23 cellular contexts compared by ENCODE assay signal in the genomic region with DNA sequence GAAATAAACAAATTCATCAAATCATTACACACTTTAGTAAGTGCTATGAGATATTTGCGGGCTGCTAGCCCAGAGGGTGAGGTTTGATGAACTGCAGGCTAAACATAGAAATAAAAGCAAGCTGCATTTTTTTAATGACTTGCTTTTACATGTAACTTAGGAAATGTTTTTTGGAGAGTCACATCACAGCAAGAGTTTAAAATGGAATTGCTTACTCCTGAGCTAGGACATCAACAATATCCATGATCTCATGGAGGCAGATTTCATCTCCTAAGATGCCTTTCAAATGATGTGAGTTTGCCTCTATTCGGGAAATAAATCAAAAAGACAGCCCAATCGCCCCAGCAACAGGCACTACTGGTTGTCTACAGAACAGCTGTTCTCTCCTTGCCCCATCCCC.
DNase-seq lines count a peak whose midpoint lies in the region; ATAC-seq and TF ChIP-seq lines count a peak whose summit lies in the region.
"Had no signal": no experiment of that assay in that cellular context is flagged by ENCODE, and none has a peak within 500 bp of the region (broad histone marks: within the 10 kb centered on the region; RNA-seq: fewer than 3 reads in every experiment).

No MANE protein-coding gene starts in this region.

- TF ChIP-seq CTCF in foreskin fibroblast (IDR thresholded peaks at IDR 0.05; ENCODE audit: low read depth, low read length) (no peak), transverse colon (IDR thresholded peaks at IDR 0.05) (no peak)

- H3K27me3 Mint-ChIP-seq in T-cell = no peaks in the 10 kb centered on the region
- H3K27me3 Mint-ChIP-seq: activated naive CD4-positive, alpha-beta T cell treated with anti-CD3 and anti-CD28 coated beads, Interleukin-2, amount 10 ng/mL, durations not matched to agents 7 days and 5 days; activated T-cell treated with anti-CD3 and anti-CD28 coated beads, Interleukin-2, amount 50 U/mL, for 24 hours; dendritic cell treated with granulocyte-macrophage colony-stimulating factor and Interleukin-4, amounts not matched to agents 40 ng/mL and 50 ng/mL, for 4 days; naive B cell had no signal

- peaks cover 0 to 11% (median 1%) of the 10 kb centered on the region in 4 donors for H3K4me1 ChIP-seq in transverse colon

- no peak overlapping the region for H3K4me3 Mint-ChIP-seq in T-cell
- H3K4me3 Mint-ChIP-seq: activated naive CD4-positive, alpha-beta T cell treated with anti-CD3 and anti-CD28 coated beads, Interleukin-2, amount 10 ng/mL, durations not matched to agents 7 days and 5 days; dendritic cell treated with granulocyte-macrophage colony-stimulating factor and Interleukin-4, amounts not matched to agents 40 ng/mL and 50 ng/mL, for 4 days; naive B cell had no signal

- H3K27ac ChIP-seq in transverse colon = peak overlapping the region in 3 of 4 donors; percentile 26 to 39 (median 31)
- H3K27ac ChIP-seq: 22Rv1 had no signal

- CTCF ChIA-PET in T-cell (lab: Charles Lee) = no interaction called here

- TF ChIP-seq EP300 in transverse colon (IDR thresholded peaks at IDR 0.05; ENCODE audit: low read depth) = no peak

- POLR2A ChIA-PET in T-cell (lab: Charles Lee) = no interaction called here

- H3K36me3 Mint-ChIP-seq in T-cell = peaks cover 11% of the 10 kb centered on the region

- peaks cover 39 to 45% (median 39%) of the 10 kb centered on the region in 3 donors for H3K4me1 Mint-ChIP-seq in T-cell

- peaks cover 3 to 4% of the 10 kb centered on the region in 2 donors for H3K9me3 ChIP-seq in transverse colon

- H3K36me3 ChIP-seq in transverse colon = no peaks in the 10 kb centered on the region

- peak overlapping the region; percentile 6 to 77 for H3K27ac Mint-ChIP-seq in T-cell

- peak; percentile 29 for DNase-seq in NCI-H82 (lab: John Stamatoyannopoulos, UW)
- DNase-seq in NCI-H82 treated with DMSO at 0.1 percent for 48 hours (lab: John Stamatoyannopoulos, UW; ENCODE audit: unreplicated experiment) = no peak
- no peak for DNase-seq in T-cell
- peak; percentile 43 to 60 for DNase-seq in foreskin fibroblast
- no peak for DNase-seq in transverse colon
- no peak for DNase-seq in NCI-H1092 (lab: John Stamatoyannopoulos, UW)
- no peak for DNase-seq in NCI-H2081 (lab: John Stamatoyannopoulos, UW)
- DNase-seq: activated CD4-positive, alpha-beta memory T cell treated with anti-CD3 and anti-CD28 coated beads, Interleukin-2, amount 10 ng/mL, durations not matched to agents 7 days and 5 days; activated naive CD4-positive, alpha-beta T cell treated with anti-CD3 and anti-CD28 coated beads, Interleukin-2, amount 10 ng/mL, durations not matched to agents 7 days and 5 days; activated T-cell treated with anti-CD3 and anti-CD28 coated beads, Interleukin-2, amount 50 U/mL, for 24 hours; C1 segment of cervical spinal cord; DMS153; naive B cell; NCI-H2081 treated with DMSO at 0.1 percent for 48 hours; NCI-H524 treated with DMSO at 0.1 percent for 48 hours; SHP77 treated with DMSO at 0.1 percent for 48 hours; stimulated activated CD4-positive, alpha-beta T cell treated with anti-CD3 and anti-CD28 coated beads, Interleukin-4, amount 100 ng/mL, for 4 hours; substantia nigra; T-helper 2 cell had no signal

- no peaks in the 10 kb centered on the region for H3K27me3 ChIP-seq in transverse colon

- 54 to 79% methylated on average over 3 of the region's 3 CpGs for WGBS in transverse colon (ENCODE audit: low coverage in 1 of 2), 2 donors

- ATAC-seq in T-cell (replicated peaks in 1 of 4) (no peak), GM21381 (IDR thresholded peaks at IDR 0.05; ENCODE audit: unreplicated experiment) (no peak)
- ATAC-seq: HepG2 had no signal

- peaks cover 7 to 11% (median 7%) of the 10 kb centered on the region in 3 donors for H3K9me3 Mint-ChIP-seq in T-cell

- intact Hi-C loops in transverse colon (cut with DNase I; ENCODE audit: low total_unique reads) = no loop called here

- in situ Hi-C loops in transverse colon (cut with MboI; ENCODE audit: low pct_ligation_motif_present in 1 of 4, low pct_unique_long_range_greater_than_20kb in 1 of 4, low sequenced_read_pairs in 3 of 4) = no loop called here

- no peak overlapping the region for H3K4me3 ChIP-seq in foreskin fibroblast (ENCODE audit: low read depth in 1 of 2, low read length in 2 of 2)
- no peak overlapping the region for H3K4me3 ChIP-seq in transverse colon

- TF ChIP-seq POLR2A in transverse colon (IDR thresholded peaks at IDR 0.05) = no peak

Comparison
In these comparisons a context has a peak if more than half of its experiments do, and no peak if none do; other contexts are left out.
1. DNase-seq: peak in NCI-H82 (single experiment) and foreskin fibroblast (2 of 2); none in NCI-H82 treated with DMSO at 0.1 percent for 48 hours (single experiment), T-cell (0 of 34), transverse colon (single experiment), NCI-H1092 (single experiment) and NCI-H2081 (0 of 2).